In the genomic region with DNA sequence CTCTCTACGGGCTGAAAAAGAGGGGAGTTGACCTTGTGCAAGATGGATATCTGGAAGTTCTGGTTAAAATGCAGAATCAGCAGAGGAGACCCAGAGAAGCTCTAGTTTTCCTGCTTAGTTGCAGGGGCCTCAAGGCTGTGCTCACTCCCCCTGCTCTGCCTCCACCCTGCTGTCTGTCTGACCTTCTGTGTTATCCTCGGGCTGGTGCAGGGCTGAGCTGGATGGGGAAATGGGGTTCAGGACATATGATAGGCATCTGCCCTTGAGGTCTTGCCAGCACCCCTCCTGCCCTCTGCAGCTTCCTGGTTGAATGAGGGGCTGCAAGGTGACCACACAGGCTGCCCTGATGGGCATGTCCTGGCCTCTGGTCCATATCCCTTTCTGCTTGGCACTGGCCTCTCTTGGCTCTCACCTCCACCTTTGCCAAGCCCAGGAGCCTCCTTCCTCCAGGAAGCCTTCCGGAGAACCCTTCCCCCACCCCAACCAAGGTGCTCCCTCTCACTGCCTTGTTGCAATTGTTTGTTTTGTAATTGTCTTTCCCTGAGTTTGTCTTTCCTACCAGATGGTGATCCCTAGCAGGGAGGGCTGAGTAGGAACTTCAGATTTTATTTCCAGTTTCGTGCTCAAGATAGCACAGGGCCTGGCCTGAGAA, we compare ENCODE assay signal across 2 cellular contexts.
TF ChIP-seq lines count a peak whose summit lies in the region.

No MANE protein-coding gene starts in this region.

TF ChIP-seq in A549, 52 proteins besides CTCF, POLR2A, EP300 and RAD21:
- TF ChIP-seq ZFP36 (IDR thresholded peaks at IDR 0.05; ENCODE audit: borderline replicate concordance, partially characterized antibody): peak; percentile 19
- TF ChIP-seq, protein P1, sequence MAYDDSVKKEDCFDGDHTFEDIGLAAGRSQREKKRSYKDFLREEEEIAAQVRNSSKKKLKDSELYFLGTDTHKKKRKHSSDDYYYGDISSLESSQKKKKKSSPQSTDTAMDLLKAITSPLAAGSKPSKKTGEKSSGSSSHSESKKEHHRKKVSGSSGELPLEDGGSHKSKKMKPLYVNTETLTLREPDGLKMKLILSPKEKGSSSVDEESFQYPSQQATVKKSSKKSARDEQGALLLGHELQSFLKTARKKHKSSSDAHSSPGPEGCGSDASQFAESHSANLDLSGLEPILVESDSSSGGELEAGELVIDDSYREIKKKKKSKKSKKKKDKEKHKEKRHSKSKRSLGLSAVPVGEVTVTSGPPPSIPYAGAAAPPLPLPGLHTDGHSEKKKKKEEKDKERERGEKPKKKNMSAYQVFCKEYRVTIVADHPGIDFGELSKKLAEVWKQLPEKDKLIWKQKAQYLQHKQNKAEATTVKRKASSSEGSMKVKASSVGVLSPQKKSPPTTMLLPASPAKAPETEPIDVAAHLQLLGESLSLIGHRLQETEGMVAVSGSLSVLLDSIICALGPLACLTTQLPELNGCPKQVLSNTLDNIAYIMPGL (CRISPR knock-in tag; IDR thresholded peaks at IDR 0.05; ENCODE audit: borderline replicate concordance): no peak
- peak; percentile 62 for TF ChIP-seq MAFK (IDR thresholded peaks at IDR 0.05; ENCODE audit: partially characterized antibody)

TF ChIP-seq in IMR-90, 13 proteins besides CTCF, POLR2A, EP300 and RAD21:
- TF ChIP-seq NFE2L2 (IDR thresholded peaks at IDR 0.05; ENCODE audit: low read depth, low read length): no peak
- TF ChIP-seq SMC3 (IDR thresholded peaks at IDR 0.05; ENCODE audit: low read depth, low read length): no peak
- TF ChIP-seq MAFK (IDR thresholded peaks at IDR 0.05; ENCODE audit: low read depth, low read length): no peak
- TF ChIP-seq MAZ (IDR thresholded peaks at IDR 0.05; ENCODE audit: borderline replicate concordance, low read depth, low read length): no peak
- no peak for TF ChIP-seq RCOR1 (IDR thresholded peaks at IDR 0.05; ENCODE audit: insufficient replicate concordance, low read length)
- no peak for TF ChIP-seq RFX5 (IDR thresholded peaks at IDR 0.05; ENCODE audit: low read depth, low read length)
- no peak for TF ChIP-seq FOS (IDR thresholded peaks at IDR 0.05; ENCODE audit: low read depth, low read length)
- TF ChIP-seq, protein P2, sequence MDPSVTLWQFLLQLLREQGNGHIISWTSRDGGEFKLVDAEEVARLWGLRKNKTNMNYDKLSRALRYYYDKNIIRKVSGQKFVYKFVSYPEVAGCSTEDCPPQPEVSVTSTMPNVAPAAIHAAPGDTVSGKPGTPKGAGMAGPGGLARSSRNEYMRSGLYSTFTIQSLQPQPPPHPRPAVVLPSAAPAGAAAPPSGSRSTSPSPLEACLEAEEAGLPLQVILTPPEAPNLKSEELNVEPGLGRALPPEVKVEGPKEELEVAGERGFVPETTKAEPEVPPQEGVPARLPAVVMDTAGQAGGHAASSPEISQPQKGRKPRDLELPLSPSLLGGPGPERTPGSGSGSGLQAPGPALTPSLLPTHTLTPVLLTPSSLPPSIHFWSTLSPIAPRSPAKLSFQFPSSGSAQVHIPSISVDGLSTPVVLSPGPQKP (IDR thresholded peaks at IDR 0.05; ENCODE audit: borderline replicate concordance, low read depth, low read length): no peak
- no peak for TF ChIP-seq MXI1 (IDR thresholded peaks at IDR 0.05; ENCODE audit: borderline replicate concordance, low read depth, low read length)
- TF ChIP-seq CEBPB (IDR thresholded peaks at IDR 0.05; ENCODE audit: low read depth, low read length): no peak
- TF ChIP-seq CHD1 (IDR thresholded peaks at IDR 0.05; ENCODE audit: low read depth, low read length): no peak
- no peak for TF ChIP-seq BHLHE40 (IDR thresholded peaks at IDR 0.05; ENCODE audit: low read depth, low read length)
- TF ChIP-seq, protein P3, sequence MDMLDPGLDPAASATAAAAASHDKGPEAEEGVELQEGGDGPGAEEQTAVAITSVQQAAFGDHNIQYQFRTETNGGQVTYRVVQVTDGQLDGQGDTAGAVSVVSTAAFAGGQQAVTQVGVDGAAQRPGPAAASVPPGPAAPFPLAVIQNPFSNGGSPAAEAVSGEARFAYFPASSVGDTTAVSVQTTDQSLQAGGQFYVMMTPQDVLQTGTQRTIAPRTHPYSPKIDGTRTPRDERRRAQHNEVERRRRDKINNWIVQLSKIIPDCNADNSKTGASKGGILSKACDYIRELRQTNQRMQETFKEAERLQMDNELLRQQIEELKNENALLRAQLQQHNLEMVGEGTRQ (IDR thresholded peaks at IDR 0.05; ENCODE audit: low read depth, low read length): no peak
